In the genomic region with DNA sequence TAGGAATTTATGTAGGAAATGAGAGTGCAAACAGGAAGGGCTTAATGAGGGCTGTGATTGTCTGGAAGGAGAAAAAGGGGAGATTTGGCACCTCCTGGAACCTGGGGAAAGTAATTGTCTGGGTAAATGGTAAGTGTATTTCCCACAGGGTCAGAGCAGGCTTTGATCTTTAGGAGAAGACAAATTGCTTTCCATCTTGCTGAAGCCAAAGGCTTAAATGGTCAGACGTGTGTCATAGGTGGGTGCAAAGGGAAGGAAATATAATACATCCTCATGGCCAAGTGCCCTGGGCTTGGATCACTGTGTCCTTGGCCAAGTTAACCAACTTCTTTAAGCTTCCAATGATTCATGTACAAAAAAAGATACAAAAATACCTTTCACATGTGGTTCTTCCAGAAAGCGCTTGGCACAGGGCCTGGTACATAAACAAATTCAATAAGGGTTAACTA, we compare ENCODE assay signal across 12 cellular contexts. TPM values are rescaled to one million over a fixed set of nuclear protein-coding genes. Genes with fewer than 3 reads are reported as not detected.
DNase-seq lines count a peak whose midpoint lies in the region; ATAC-seq and TF ChIP-seq lines count a peak whose summit lies in the region.
"Had no signal": no experiment of that assay in that cellular context is flagged by ENCODE, and none has a peak within 500 bp of the region (broad histone marks: within the 10 kb centered on the region; RNA-seq: fewer than 3 reads in every experiment).

No MANE protein-coding gene starts in this region.

- H3K4me1 ChIP-seq in right atrium auricular region (peaks cover 0 to 21% of the 10 kb centered on the region in 2 donors), mesenchymal stem cell (ENCODE audit: control insufficient read depth, insufficient read depth, low read depth, low read length) (peaks cover 19% of the 10 kb centered on the region)

- H3K18ac ChIP-seq in mesenchymal stem cell (ENCODE audit: low read depth in 1 of 2, low read length in 2 of 2): no peak overlapping the region

- 60% methylated on average over 1 of the region's 2 CpGs for WGBS in mesenchymal stem cell

- H3K9me3 ChIP-seq in right atrium auricular region (no peaks in the 10 kb centered on the region), mesenchymal stem cell (ENCODE audit: control insufficient read depth, low read length) (no peaks in the 10 kb centered on the region)

- intact Hi-C loops in Right ventricle myocardium superior (cut with DNase I): no loop called here

- ATAC-seq in Right ventricle myocardium superior (ENCODE audit: poor library complexity) (no peak), GM19463 (IDR thresholded peaks at IDR 0.05; ENCODE audit: unreplicated experiment) (no peak), HG02885 (IDR thresholded peaks at IDR 0.05; ENCODE audit: poor library complexity, unreplicated experiment) (no peak), GM21360 (IDR thresholded peaks at IDR 0.05; ENCODE audit: unreplicated experiment) (no peak), GM19035 (IDR thresholded peaks at IDR 0.05; ENCODE audit: unreplicated experiment) (no peak)

- peaks cover 26% of the 10 kb centered on the region for H3K27me3 Mint-ChIP-seq in brain

- H3K27ac ChIP-seq in right atrium auricular region: peak overlapping the region; percentile 6 to 20
- no peak overlapping the region for H3K27ac ChIP-seq in mesenchymal stem cell (ENCODE audit: low read length, poor library complexity, severe bottlenecking)

- DNase-seq in right atrium auricular region (ENCODE audit: low spot score) (no peak), Right ventricle myocardium superior (no peak), mesenchymal stem cell (no peak)
- DNase-seq: activated CD4-positive, alpha-beta T cell treated with anti-CD3 and anti-CD28 coated beads, Interleukin-2, amount 50 U/mL, for 4 hours; NCI-H187 treated with DMSO at 0.1 percent for 48 hours; small intestine; stimulated activated naive CD4-positive, alpha-beta T cell had no signal

- H2BK12ac ChIP-seq in mesenchymal stem cell (ENCODE audit: low read length in 2 of 2): no peak overlapping the region

- H4K8ac ChIP-seq in mesenchymal stem cell (ENCODE audit: low read length): no peak overlapping the region

- no peak overlapping the region for H2BK120ac ChIP-seq in mesenchymal stem cell (ENCODE audit: low read depth, low read length)

- no peak overlapping the region for H2AFZ ChIP-seq in mesenchymal stem cell (ENCODE audit: low read depth, low read length)

- no peaks in the 10 kb centered on the region for H3K36me3 Mint-ChIP-seq in brain

- peak overlapping the region; percentile 73 for H3K9ac ChIP-seq in mesenchymal stem cell (ENCODE audit: low read length)

- no peak overlapping the region for H3K23ac ChIP-seq in mesenchymal stem cell (ENCODE audit: low read length in 2 of 2)

- no peak overlapping the region for H3K27ac Mint-ChIP-seq in brain

- H3K36me3 ChIP-seq in right atrium auricular region (no peaks in the 10 kb centered on the region), mesenchymal stem cell (ENCODE audit: control insufficient read depth in 1 of 2, insufficient read depth in 2 of 2, low read depth in 1 of 2, low read length in 2 of 2) (peaks cover 0 to 12% of the 10 kb centered on the region in 2 experiments)

- H2AK5ac ChIP-seq in mesenchymal stem cell (ENCODE audit: low read length, severe bottlenecking): no peak overlapping the region

- H3K4me1 Mint-ChIP-seq in brain: peaks cover 16% of the 10 kb centered on the region

- peak overlapping the region; percentile 79 to 83 (median 82) for H3K4me3 Mint-ChIP-seq in brain

- H2BK15ac ChIP-seq in mesenchymal stem cell (ENCODE audit: low read depth, poor library complexity, severe bottlenecking): no peak overlapping the region

- no peak overlapping the region for H4K91ac ChIP-seq in mesenchymal stem cell (ENCODE audit: low read length)

- no peak overlapping the region for H3K4ac ChIP-seq in mesenchymal stem cell (ENCODE audit: low read depth in 1 of 2, low read length in 2 of 2)

- H3K9me3 Mint-ChIP-seq in brain: no peaks in the 10 kb centered on the region

- H3K4me3 ChIP-seq in right atrium auricular region: no peak overlapping the region
- no peak overlapping the region for H3K4me3 ChIP-seq in mesenchymal stem cell (ENCODE audit: insufficient read depth in 1 of 2, low read depth in 1 of 2, low read length in 2 of 2)

- no peak overlapping the region for H3K14ac ChIP-seq in mesenchymal stem cell (ENCODE audit: low read length in 2 of 2)

- H2BK5ac ChIP-seq in mesenchymal stem cell (ENCODE audit: low read depth, low read length, poor library complexity, severe bottlenecking): no peak overlapping the region

- no peak for TF ChIP-seq CTCF in right atrium auricular region (IDR thresholded peaks at IDR 0.05)
- TF ChIP-seq CTCF in brain (conservative IDR thresholded peaks at IDR 0.05): no peak

- no peak overlapping the region for H3K4me2 ChIP-seq in mesenchymal stem cell (ENCODE audit: low read length, poor library complexity, severe bottlenecking)

- H3K27me3 ChIP-seq in right atrium auricular region (no peaks in the 10 kb centered on the region), mesenchymal stem cell (ENCODE audit: control insufficient read depth in 1 of 2, insufficient read depth in 1 of 2, low read length in 2 of 2) (no peaks in the 10 kb centered on the region)

- H3K79me1 ChIP-seq in mesenchymal stem cell (replicated peaks; ENCODE audit: low read length, poor library complexity, severe bottlenecking): peaks cover 23% of the 10 kb centered on the region

RNA-seq across cellular contexts. Expression of a gene that starts 1.3 kb away (rescaled TPM):
- total RNA-seq in right atrium auricular region (10 to 100 TPM; 42.9 to 58.8 TPM), Right ventricle myocardium superior (15.5 TPM)
- polyA plus RNA-seq in brain (ENCODE audit: insufficient read depth, low read depth, low replicate concordance): 30.4 TPM
- 22.2 TPM for polyA plus RNA-seq in mesenchymal stem cell (2013, experiment 1 of 2)
- 22.4 TPM for polyA plus RNA-seq in mesenchymal stem cell (2013, experiment 2 of 2)

RNA-seq across cellular contexts. Expression of a gene that starts 22.7 kb away (rescaled TPM):
- total RNA-seq in right atrium auricular region (under 1 TPM in 1 of 2 donors, not detected in 1; 0.24 TPM), Right ventricle myocardium superior (0.32 TPM)
- polyA plus RNA-seq in brain (ENCODE audit: insufficient read depth, low read depth, low replicate concordance): not detected
- polyA plus RNA-seq in mesenchymal stem cell (2013, experiment 1 of 2): not detected
- polyA plus RNA-seq in mesenchymal stem cell (2013, experiment 2 of 2): not detected

RNA-seq across cellular contexts. Expression of a gene that starts 47.2 kb away (rescaled TPM):
- total RNA-seq in right atrium auricular region: 1 to 10 TPM; 1.0 to 4.2 TPM
- total RNA-seq in Right ventricle myocardium superior: 1.00 TPM
- polyA plus RNA-seq in brain (ENCODE audit: insufficient read depth, low read depth, low replicate concordance): 0.97 TPM
- 0.03 TPM for polyA plus RNA-seq in mesenchymal stem cell (2013, experiment 1 of 2)
- not detected for polyA plus RNA-seq in mesenchymal stem cell (2013, experiment 2 of 2)
